In the genomic region with DNA sequence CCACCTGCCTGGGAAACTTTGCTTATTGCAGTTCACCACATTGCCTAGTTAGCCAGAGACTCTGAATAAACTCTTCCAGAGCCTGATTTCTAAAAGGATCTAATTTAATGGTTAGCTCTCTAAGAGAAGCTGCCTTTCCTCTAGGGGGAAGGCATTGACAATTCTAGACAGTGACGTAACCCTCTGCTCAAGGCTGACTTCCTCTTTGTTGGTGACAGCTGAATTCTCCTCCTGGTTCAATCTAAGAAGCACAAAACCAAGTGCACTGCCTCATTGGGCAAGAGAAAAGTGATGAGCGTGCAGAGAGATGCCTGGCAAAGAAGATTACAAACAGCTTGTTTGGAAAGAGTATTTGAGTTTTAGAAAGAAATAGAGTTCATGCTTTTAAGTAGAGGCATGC, we compare ENCODE assay signal across 8 cellular contexts.
DNase-seq lines count a peak whose midpoint lies in the region; ATAC-seq, FAIRE-seq and TF ChIP-seq lines count a peak whose summit lies in the region.

No MANE protein-coding gene starts in this region.

- H3K4me1 Mint-ChIP-seq in activated naive CD4-positive, alpha-beta T cell treated with anti-CD3 and anti-CD28 coated beads for 36 hours (ENCODE audit: low read depth) = peaks cover 11% of the 10 kb centered on the region

- H3K27me3 Mint-ChIP-seq in activated naive CD4-positive, alpha-beta T cell treated with anti-CD3 and anti-CD28 coated beads for 36 hours (ENCODE audit: low read depth) = no peaks in the 10 kb centered on the region

- H3K36me3 Mint-ChIP-seq in activated naive CD4-positive, alpha-beta T cell treated with anti-CD3 and anti-CD28 coated beads for 36 hours (ENCODE audit: low read depth) = no peaks in the 10 kb centered on the region
- H3K36me3 Mint-ChIP-seq in activated naive CD4-positive, alpha-beta T cell treated with anti-CD3 and anti-CD28 coated beads, Interleukin-2, amount 50 U/mL, for 72 hours = no peaks in the 10 kb centered on the region

- no peaks in the 10 kb centered on the region for H3K79me2 ChIP-seq in HepG2 (ENCODE audit: insufficient read depth, low read length)

- TF ChIP-seq CTCF in Peyer's patch (IDR thresholded peaks at IDR 0.05) = peak in 1 of 6 experiments; percentile 6
- no peak for TF ChIP-seq CTCF in HepG2 (CRISPR knock-in tag; IDR thresholded peaks at IDR 0.05)
- no peak for TF ChIP-seq CTCF in prostate gland (IDR thresholded peaks at IDR 0.05)

- no peak overlapping the region for H3K27ac Mint-ChIP-seq in activated naive CD4-positive, alpha-beta T cell treated with anti-CD3 and anti-CD28 coated beads for 36 hours
- no peak overlapping the region for H3K27ac Mint-ChIP-seq in activated naive CD4-positive, alpha-beta T cell treated with anti-CD3 and anti-CD28 coated beads, Interleukin-2, amount 50 U/mL, for 72 hours

- no peak overlapping the region for H3K9ac ChIP-seq in HepG2 (ENCODE audit: insufficient read depth, low read depth, low read length)

- intact Hi-C loops in activated naive CD4-positive, alpha-beta T cell treated with anti-CD3 and anti-CD28 coated beads for 36 hours (cut with micrococcal nuclease) = loop anchor here (5.0 kb wide), 3 partner anchors 83 to 362 kb away; no protein-coding TSS in a partner anchor
- intact Hi-C loops in HepG2 (cut with micrococcal nuclease; ENCODE audit: unreplicated experiment) = no loop called here
- intact Hi-C loops in prostate gland (cut with DNase I) = no loop called here

- no peak for FAIRE-seq in HepG2 (lab: Jason Lieb, UNC)

- POLR2A ChIA-PET in HepG2 (lab: Yijun Ruan, JAX) = no interaction called here

- H3K4me3 Mint-ChIP-seq in activated naive CD4-positive, alpha-beta T cell treated with anti-CD3 and anti-CD28 coated beads for 36 hours = no peak overlapping the region

- DNase-seq in activated naive CD4-positive, alpha-beta T cell treated with anti-CD3 and anti-CD28 coated beads for 36 hours = peak; percentile 8
- no peak for DNase-seq in activated naive CD4-positive, alpha-beta T cell treated with anti-CD3 and anti-CD28 coated beads, Interleukin-2, amount 50 U/mL, for 72 hours (ENCODE audit: low spot score in 2 of 2)
- DNase-seq in Peyer's patch (peak in 2 of 3 donors; percentile 29 to 49), HepG2 (ENCODE audit: low spot score) (no peak), NCI-H748 (lab: John Stamatoyannopoulos, UW; ENCODE audit: unreplicated experiment) (no peak), SJCRH30 (no peak), prostate gland (ENCODE audit: low spot score) (no peak)

- TF ChIP-seq EP300 in HepG2 (IDR thresholded peaks at IDR 0.05; ENCODE audit: low read depth in 2 of 2, low read length in 2 of 2) = no peak
- TF ChIP-seq EP300 in HepG2 (CRISPR knock-in tag; IDR thresholded peaks at IDR 0.05; ENCODE audit: borderline replicate concordance) = no peak

- no peak overlapping the region for H3K4me2 ChIP-seq in HepG2 (ENCODE audit: low read depth, low read length)

- no peak for TF ChIP-seq RAD21 in HepG2 (CRISPR knock-in tag; IDR thresholded peaks at IDR 0.05)

- H3K9me3 ChIP-seq in Peyer's patch (no peaks in the 10 kb centered on the region), HepG2 (ENCODE audit: low read length) (no peaks in the 10 kb centered on the region), SJCRH30 (replicated peaks) (no peaks in the 10 kb centered on the region), prostate gland (no peaks in the 10 kb centered on the region)

- peak overlapping the region in 1 of 4 donors; percentile 8 for H3K27ac ChIP-seq in Peyer's patch
- H3K27ac ChIP-seq in HepG2 (ENCODE audit: extremely low read length, insufficient read depth, low read length) = no peak overlapping the region
- H3K27ac ChIP-seq in SJCRH30 = no peak overlapping the region
- no peak overlapping the region for H3K27ac ChIP-seq in prostate gland

- no TSS peak for BruUV-seq in HepG2 (replicated peaks; lab: Mats Ljungman, UMichigan)

- WGBS in HepG2 (ENCODE audit: low lambda C conversion rate) = 0% methylated on average over 2 of the region's 2 CpGs
- WGBS in prostate gland = 83% methylated on average over 2 of the region's 2 CpGs

- H2AFZ ChIP-seq in HepG2 (ENCODE audit: low read length) = no peak overlapping the region

- no peaks in the 10 kb centered on the region for H3K36me3 ChIP-seq in Peyer's patch
- H3K36me3 ChIP-seq in HepG2 (replicated peaks in 1 of 2; ENCODE audit: control insufficient read depth in 1 of 2, insufficient read depth in 2 of 2, low read length in 2 of 2) = no peaks in the 10 kb centered on the region
- H3K36me3 ChIP-seq in SJCRH30 = no peaks in the 10 kb centered on the region
- H3K36me3 ChIP-seq in prostate gland = no peaks in the 10 kb centered on the region

- no peaks in the 10 kb centered on the region for H3K9me3 Mint-ChIP-seq in activated naive CD4-positive, alpha-beta T cell treated with anti-CD3 and anti-CD28 coated beads for 36 hours
- H3K9me3 Mint-ChIP-seq in activated naive CD4-positive, alpha-beta T cell treated with anti-CD3 and anti-CD28 coated beads, Interleukin-2, amount 50 U/mL, for 72 hours = peaks cover 3% of the 10 kb centered on the region in 2 donors

- H3K4me3 ChIP-seq in Peyer's patch = no peak overlapping the region
- no peak overlapping the region for H3K4me3 ChIP-seq in HepG2 (replicated peaks in 1 of 3; ENCODE audit: insufficient read depth in 1 of 3, low read depth in 2 of 3, low read length in 3 of 3)
- H3K4me3 ChIP-seq in SJCRH30 = no peak overlapping the region
- no peak overlapping the region for H3K4me3 ChIP-seq in prostate gland

- peaks cover 0 to 13% (median 0%) of the 10 kb centered on the region in 4 donors for H3K4me1 ChIP-seq in Peyer's patch
- no peaks in the 10 kb centered on the region for H3K4me1 ChIP-seq in HepG2 (ENCODE audit: insufficient read depth, low read length)
- no peaks in the 10 kb centered on the region for H3K4me1 ChIP-seq in SJCRH30
- no peaks in the 10 kb centered on the region for H3K4me1 ChIP-seq in prostate gland (replicated peaks)

- TF ChIP-seq POLR2A in Peyer's patch (IDR thresholded peaks at IDR 0.05) (no peak), HepG2 (IDR thresholded peaks at IDR 0.05; ENCODE audit: insufficient read depth in 1 of 2, low read depth in 2 of 2, low read length in 2 of 2) (no peak), prostate gland (IDR thresholded peaks at IDR 0.05) (no peak)

- in situ Hi-C loops in HepG2 (cut with HindIII; ENCODE audit: extremely low pct_ligation_motif_present, low pct_unique_long_range_greater_than_20kb) = no loop called here

- no peaks in the 10 kb centered on the region for H3K27me3 ChIP-seq in Peyer's patch
- H3K27me3 ChIP-seq in HepG2 (ENCODE audit: control insufficient read depth in 1 of 2, insufficient read depth in 2 of 2, low read length in 2 of 2) = no peaks in the 10 kb centered on the region
- H3K27me3 ChIP-seq in SJCRH30 = no peaks in the 10 kb centered on the region
- no peaks in the 10 kb centered on the region for H3K27me3 ChIP-seq in prostate gland (replicated peaks; ENCODE audit: insufficient read depth)

- H4K20me1 ChIP-seq in HepG2 (ENCODE audit: insufficient read depth, low read length) = no peaks in the 10 kb centered on the region

- CTCF ChIA-PET in activated naive CD4-positive, alpha-beta T cell treated with anti-CD3 and anti-CD28 coated beads for 36 hours (lab: Charles Lee) = no interaction called here
- CTCF ChIA-PET in HepG2 (lab: Yijun Ruan, JAX; ENCODE audit: low intra/inter-chr PET ratio, low total read pairs) = no interaction called here

- no peak for ATAC-seq in activated naive CD4-positive, alpha-beta T cell treated with anti-CD3 and anti-CD28 coated beads, Interleukin-2, amount 50 U/mL, for 72 hours
- ATAC-seq in HG02973 (IDR thresholded peaks at IDR 0.05; ENCODE audit: unreplicated experiment) (peak; percentile 83), HepG2 (no peak)

TF ChIP-seq in HepG2, 621 proteins besides CTCF, POLR2A, EP300 and RAD21:
- TF ChIP-seq SKI (IDR thresholded peaks at IDR 0.05; ENCODE audit: partially characterized antibody) (no peak), ARNTL (CRISPR knock-in tag; IDR thresholded peaks at IDR 0.05) (no peak), IKZF4 (CRISPR knock-in tag; IDR thresholded peaks at IDR 0.05; ENCODE audit: borderline replicate concordance, low read depth, not compliant biosample characterization) (no peak), MZF1 (CRISPR knock-in tag; IDR thresholded peaks at IDR 0.05; ENCODE audit: borderline replicate concordance) (no peak), CREB1 (IDR thresholded peaks at IDR 0.05) (0 out of 2 replicates have a peak, but pooled peaks have one; percentile 22), CREB1 (CRISPR knock-in tag; IDR thresholded peaks at IDR 0.05) (no peak), ATF7 (IDR thresholded peaks at IDR 0.05) (peak; percentile 61; the same call in 1 of the 2 replicates), ATF7 (CRISPR knock-in tag; IDR thresholded peaks at IDR 0.05) (no peak), HDAC6 (IDR thresholded peaks at IDR 0.05; ENCODE audit: low read depth, low read length) (no peak), ARID4A (CRISPR knock-in tag; IDR thresholded peaks at IDR 0.05; ENCODE audit: borderline replicate concordance) (no peak)
TF ChIP-seq in HepG2: peak in this region for 2.

Comparison
In these comparisons a context has a peak if more than half of its experiments do, and no peak if none do; other contexts are left out.
1. DNase-seq: peak in activated naive CD4-positive, alpha-beta T cell treated with anti-CD3 and anti-CD28 coated beads for 36 hours (single experiment) and Peyer's patch (2 of 3); none in activated naive CD4-positive, alpha-beta T cell treated with anti-CD3 and anti-CD28 coated beads, Interleukin-2, amount 50 U/mL, for 72 hours (0 of 2), HepG2 (single experiment), NCI-H748 (single experiment), SJCRH30 (0 of 2) and prostate gland (single experiment).